In the genomic region with DNA sequence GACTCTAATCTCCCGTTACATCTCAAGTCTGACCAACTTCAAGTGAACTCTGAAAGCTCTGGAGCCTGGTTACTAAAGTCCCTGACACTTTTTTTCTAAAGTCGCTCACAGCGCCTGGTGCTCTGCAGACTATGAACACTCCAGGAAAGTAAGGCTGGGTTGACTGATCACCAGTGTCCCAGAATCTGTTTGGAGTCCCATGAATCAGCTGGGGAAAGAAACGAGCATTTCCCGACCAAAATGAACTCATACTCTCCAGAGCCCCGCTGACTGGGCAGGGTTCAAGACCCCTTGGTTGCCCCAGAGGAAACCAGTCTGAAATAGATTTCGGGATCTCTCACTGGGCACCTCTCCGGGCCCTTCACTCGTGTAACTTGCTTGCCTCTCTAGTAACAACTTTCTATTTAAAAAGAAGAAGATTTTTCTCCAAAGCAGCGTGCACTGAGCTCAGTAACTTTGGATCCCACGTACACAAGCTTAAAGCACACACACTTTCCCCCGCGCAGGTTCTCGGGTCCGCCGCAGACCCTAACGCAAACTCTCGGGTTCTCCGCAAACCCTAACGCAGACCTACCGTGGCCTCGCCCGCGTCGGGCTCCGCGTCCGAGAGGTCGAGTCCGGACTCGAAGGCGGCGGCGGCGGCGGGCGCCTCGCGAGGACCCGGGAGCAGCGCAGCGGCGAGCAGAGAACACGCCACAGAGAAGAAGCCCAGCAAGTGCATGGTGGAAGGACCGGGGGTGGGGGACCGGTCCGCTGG, we compare ENCODE assay signal across 8 cellular contexts. TPM values are rescaled to one million over a fixed set of nuclear protein-coding genes. Genes with fewer than 3 reads are reported as not detected.
DNase-seq lines count a peak whose midpoint lies in the region; ATAC-seq, FAIRE-seq and TF ChIP-seq lines count a peak whose summit lies in the region.

No MANE protein-coding gene starts in this region.

- 9% methylated on average over 47 of the region's 47 CpGs for WGBS in HUES64
- 10% methylated on average over 43 of the region's 47 CpGs; no CpG with 5 or more reads in 1 of the 2 experiments for WGBS in H1 (ENCODE audit: extremely low coverage in 1 of 2, insufficient coverage in 1 of 2, insufficient read length in 1 of 2, insufficient replicate concordance in 2 of 2, low coverage in 1 of 2, low lambda C conversion rate in 2 of 2, missing lambda C conversion rate in 1 of 2), 2 experiments

- H3K56ac ChIP-seq in H1 (replicated peaks; ENCODE audit: insufficient read length, low read depth, low read length): no peak overlapping the region

- peaks cover 4% of the 10 kb centered on the region for H3K4me1 Mint-ChIP-seq in activated CD4-positive, alpha-beta T cell treated with anti-CD3 and anti-CD28 coated beads, Interleukin-2, amount 10 ng/mL, durations not matched to agents 7 days and 5 days

- H3K36me3 ChIP-seq in HUES64 (ENCODE audit: insufficient read depth, low read length) (no peaks in the 10 kb centered on the region), H1 (ENCODE audit: control insufficient read depth in 2 of 4, insufficient read depth in 4 of 4, low read length in 3 of 4) (no peaks in the 10 kb centered on the region), mucosa of stomach (ENCODE audit: control insufficient read depth, insufficient read depth, low read length) (no peaks in the 10 kb centered on the region)

- TF ChIP-seq EP300 in H1 (IDR thresholded peaks at IDR 0.05; ENCODE audit: borderline replicate concordance in 1 of 2, low read depth in 2 of 2, low read length in 2 of 2): no peak

- H3K9me3 Mint-ChIP-seq in activated CD4-positive, alpha-beta T cell treated with anti-CD3 and anti-CD28 coated beads, Interleukin-2, amount 10 ng/mL, durations not matched to agents 7 days and 5 days: no peaks in the 10 kb centered on the region

- H3K4ac ChIP-seq in H1 (replicated peaks; ENCODE audit: insufficient read length, low read depth, low read length): no peak overlapping the region

- H3K23ac ChIP-seq in H1 (ENCODE audit: insufficient read length): no peak overlapping the region

- no peak overlapping the region for H3K14ac ChIP-seq in H1 (ENCODE audit: insufficient read length)

- no peak overlapping the region for H4K5ac ChIP-seq in H1 (ENCODE audit: insufficient read length, low read depth, low read length)

- H2AK5ac ChIP-seq in H1 (ENCODE audit: low read depth, low read length): no peak overlapping the region

- H3K4me2 ChIP-seq in H1 (ENCODE audit: insufficient read depth in 1 of 2, low read depth in 2 of 2, low read length in 2 of 2): peak overlapping the region; percentile 78

- H2BK120ac ChIP-seq in H1 (replicated peaks; ENCODE audit: low read depth, low read length): no peak overlapping the region

- peak overlapping the region; percentile 33; the same call in 1 of the 2 replicates for H3K9ac ChIP-seq in HUES64 (ENCODE audit: low read depth, low read length)
- peak overlapping the region in 1 of 4 experiments; percentile 41; a peak in 4 of 7 replicates for H3K9ac ChIP-seq in H1 (replicated peaks in 1 of 4; ENCODE audit: extremely low read depth in 1 of 4, low read depth in 3 of 4, low read length in 3 of 4)
- peak overlapping the region; percentile 52 for H3K9ac ChIP-seq in mucosa of stomach (ENCODE audit: low read length)

- no peak for ATAC-seq in GM19351 (IDR thresholded peaks at IDR 0.05; ENCODE audit: unreplicated experiment)

- H3K4me1 ChIP-seq in HUES64 (ENCODE audit: insufficient read depth, low read length) (no peaks in the 10 kb centered on the region), H1 (replicated peaks in 1 of 4; ENCODE audit: control insufficient read depth in 3 of 4, insufficient read depth in 4 of 4, low read length in 3 of 4) (0 out of 7 replicates have a peak, but pooled peaks cover 0 to 2% (median 0%) of the 10 kb centered on the region in 4 experiments), mucosa of stomach (ENCODE audit: control insufficient read depth, insufficient read depth, low read length) (no peaks in the 10 kb centered on the region)

- TF ChIP-seq RAD21 in H1 (IDR thresholded peaks at IDR 0.05 in 1 of 2, conservative IDR thresholded peaks at IDR 0.05 in 1 of 2; ENCODE audit: low read depth in 2 of 2, low read length in 2 of 2): no peak

- DNase-seq in activated CD4-positive, alpha-beta T cell treated with anti-CD3 and anti-CD28 coated beads, Interleukin-2, amount 10 ng/mL, durations not matched to agents 7 days and 5 days: no peak
- DNase-seq in activated CD4-positive, alpha-beta T cell treated with anti-CD3 and anti-CD28 coated beads for 4 hours: no peak
- DNase-seq in H1 (ENCODE audit: low read depth in 1 of 2, low spot score in 2 of 2) (peak in 1 of 2 experiments; percentile 58), NCI-H2081 treated with DMSO at 0.1 percent for 48 hours (lab: John Stamatoyannopoulos, UW) (no peak), LoVo (ENCODE audit: low spot score) (no peak)

- peaks cover 2% of the 10 kb centered on the region; the same call in 1 of the 2 replicates for H3K23me2 ChIP-seq in H1 (ENCODE audit: low read depth, low read length)

- TF ChIP-seq CTCF in H1 (IDR thresholded peaks at IDR 0.05; ENCODE audit: control extremely low read depth in 1 of 3, insufficient read depth in 1 of 3, low read depth in 1 of 3, low read length in 3 of 3): no peak

- H4K8ac ChIP-seq in H1 (ENCODE audit: extremely low read depth, insufficient read depth, low read length): 0 out of 2 replicates have a peak overlapping the region, but pooled peaks have one; percentile 85

- no peak overlapping the region for H2BK5ac ChIP-seq in H1 (ENCODE audit: low read depth, low read length)

- H3K79me1 ChIP-seq in H1 (ENCODE audit: low read depth, low read length): no peaks in the 10 kb centered on the region

- POLR2A ChIA-PET in activated CD4-positive, alpha-beta T cell treated with anti-CD3 and anti-CD28 coated beads, Interleukin-2, amount 10 ng/mL, durations not matched to agents 7 days and 5 days (lab: Charles Lee): no interaction called here
- POLR2A ChIA-PET in H1 (lab: Charles Lee; ENCODE audit: partially characterized antibody): interaction anchor here (0.5 kb wide), 1 partner anchor 11 kb away, joined by 3 read pairs; no protein-coding TSS in a partner anchor

- H2BK20ac ChIP-seq in H1 (ENCODE audit: low read length): no peak overlapping the region

- TF ChIP-seq POLR2A in H1 (IDR thresholded peaks at IDR 0.05; ENCODE audit: control extremely low read depth in 1 of 2, low read depth in 2 of 2, low read length in 2 of 2): no peak

- H2BK15ac ChIP-seq in H1 (ENCODE audit: low read length): peak overlapping the region; percentile 81; the same call in 1 of the 2 replicates

- H3K4me3 ChIP-seq in HUES64 (ENCODE audit: low read length): peak overlapping the region; percentile 76
- H3K4me3 ChIP-seq in H1 (ENCODE audit: extremely low read depth in 1 of 4, insufficient read depth in 2 of 4, low read depth in 3 of 4, low read length in 4 of 4): peak overlapping the region; percentile 61 to 93 (median 72)
- H3K4me3 ChIP-seq in mucosa of stomach (ENCODE audit: low read length): peak overlapping the region; percentile 6

- H3K4me3 Mint-ChIP-seq in activated CD4-positive, alpha-beta T cell treated with anti-CD3 and anti-CD28 coated beads, Interleukin-2, amount 10 ng/mL, durations not matched to agents 7 days and 5 days: peak overlapping the region; percentile 34

- H3K9me3 ChIP-seq in HUES64 (ENCODE audit: insufficient read depth, low read depth, low read length) (no peaks in the 10 kb centered on the region), H1 (ENCODE audit: insufficient read depth in 2 of 2, low read depth in 1 of 2, low read length in 1 of 2) (no peaks in the 10 kb centered on the region), mucosa of stomach (ENCODE audit: control insufficient read depth, low read length) (no peaks in the 10 kb centered on the region)

- H3K18ac ChIP-seq in H1 (ENCODE audit: extremely low read depth, low read length): peak overlapping the region; percentile 32

- H3K27ac ChIP-seq in HUES64 (ENCODE audit: low read depth, low read length) (no peak overlapping the region), H1 (ENCODE audit: low read depth, low read length) (no peak overlapping the region)

- H3K36me3 Mint-ChIP-seq in activated CD4-positive, alpha-beta T cell treated with anti-CD3 and anti-CD28 coated beads, Interleukin-2, amount 10 ng/mL, durations not matched to agents 7 days and 5 days (ENCODE audit: low read depth): no peaks in the 10 kb centered on the region

- no peak overlapping the region for H2BK12ac ChIP-seq in H1 (ENCODE audit: low read depth, low read length)

- H3K79me2 ChIP-seq in H1 (ENCODE audit: control insufficient read depth in 1 of 2, insufficient read depth in 2 of 2, low read length in 2 of 2): no peaks in the 10 kb centered on the region

- CTCF ChIA-PET in activated CD4-positive, alpha-beta T cell treated with anti-CD3 and anti-CD28 coated beads, Interleukin-2, amount 10 ng/mL, durations not matched to agents 7 days and 5 days (lab: Charles Lee): interaction anchor here (0.7 to 1.3 kb wide), 2 partner anchors 30 to 256 kb away, joined by 3 read pairs; no protein-coding TSS in a partner anchor
- CTCF ChIA-PET in H1 (lab: Charles Lee; ENCODE audit: partially characterized antibody): interaction anchor here (0.7 to 1.5 kb wide), 4 partner anchors 27 to 414 kb away, joined by 3 to 10 read pairs (median 4); no protein-coding TSS in a partner anchor

- H4K91ac ChIP-seq in H1 (replicated peaks; ENCODE audit: insufficient read length, low read length): no peak overlapping the region

- H3K27me3 Mint-ChIP-seq in activated CD4-positive, alpha-beta T cell treated with anti-CD3 and anti-CD28 coated beads, Interleukin-2, amount 10 ng/mL, durations not matched to agents 7 days and 5 days: peaks cover 42% of the 10 kb centered on the region

- H2AFZ ChIP-seq in H1 (ENCODE audit: low read length): 0 out of 2 replicates have a peak overlapping the region, but pooled peaks have one; percentile 74

- peaks cover 34% of the 10 kb centered on the region for H3K27me3 ChIP-seq in HUES64 (ENCODE audit: insufficient read depth, low read length)
- peaks cover 4 to 18% (median 9%) of the 10 kb centered on the region in 4 experiments for H3K27me3 ChIP-seq in H1 (replicated peaks in 1 of 4; ENCODE audit: control insufficient read depth in 3 of 4, extremely low read depth in 1 of 4, insufficient read depth in 3 of 4, low read length in 3 of 4)
- H3K27me3 ChIP-seq in mucosa of stomach (ENCODE audit: control insufficient read depth, insufficient read depth, low read length): peaks cover 14% of the 10 kb centered on the region

- no peak overlapping the region for H3K27ac Mint-ChIP-seq in activated CD4-positive, alpha-beta T cell treated with anti-CD3 and anti-CD28 coated beads, Interleukin-2, amount 10 ng/mL, durations not matched to agents 7 days and 5 days

- no peak for FAIRE-seq in H1 (lab: Jason Lieb, UNC)

- H4K20me1 ChIP-seq in H1 (replicated peaks in 1 of 2; ENCODE audit: control insufficient read depth in 1 of 2, insufficient read depth in 2 of 2, low read length in 2 of 2): no peaks in the 10 kb centered on the region

RNA-seq across cellular contexts. Expression of gene VEGFC, which starts 1.0 kb away (rescaled TPM):
- total RNA-seq in activated CD4-positive, alpha-beta T cell treated with anti-CD3 and anti-CD28 coated beads, Interleukin-2, amount 10 ng/mL, durations not matched to agents 7 days and 5 days: not detected
- polyA plus RNA-seq in HUES64 (2013, experiment 1 of 2): 1.0 TPM
- 1.3 TPM for polyA plus RNA-seq in HUES64 (2013, experiment 2 of 2)
- total RNA-seq in H1 (2021; fragmentation: NEBNext Ultra II Directional; extraction: Animal tissue kit (Norgen Biotek cat#: 25700)): 0.96 and 1.4 TPM in 2 replicates
- 0.38 and 0.53 TPM in 2 replicates for polyA plus RNA-seq in H1 (2011; rRNA removed)
- polyA plus RNA-seq in H1 (2011; cell fraction: cytosol; rRNA removed): 0.63 TPM
- polyA plus RNA-seq in H1 (2011; cell fraction: nucleus; rRNA removed): 0.53 TPM
- 0.46 to 1.0 TPM (median 0.88 TPM) in 4 replicates for polyA plus RNA-seq in H1 (2012, experiment 1 of 2)
- polyA plus RNA-seq in H1 (2012, experiment 2 of 2): 1.0 TPM
- polyA plus RNA-seq in H1 (2013, experiment 1 of 2): 0.97 TPM
- 1.5 TPM for polyA plus RNA-seq in H1 (2013, experiment 2 of 2)
- 0.37 and 0.66 TPM in 2 replicates for polyA minus RNA-seq in H1 (2011; rRNA and poly(A)+ RNA removed)
- polyA minus RNA-seq in H1 (2011; cell fraction: cytosol; rRNA and poly(A)+ RNA removed): 1.1 TPM
- polyA minus RNA-seq in H1 (2011; cell fraction: nucleus; rRNA and poly(A)+ RNA removed): 0.60 TPM

Comparison
In these comparisons a context has a peak if more than half of its experiments do, and no peak if none do; other contexts are left out.
1. H3K4me3 ChIP-seq: peak in every context shown above with its lines; median percentile 76 in HUES64; 72 in H1; 6 in mucosa of stomach.